Comparison of ENCODE assay signal across 21 cellular contexts in the genomic region with DNA sequence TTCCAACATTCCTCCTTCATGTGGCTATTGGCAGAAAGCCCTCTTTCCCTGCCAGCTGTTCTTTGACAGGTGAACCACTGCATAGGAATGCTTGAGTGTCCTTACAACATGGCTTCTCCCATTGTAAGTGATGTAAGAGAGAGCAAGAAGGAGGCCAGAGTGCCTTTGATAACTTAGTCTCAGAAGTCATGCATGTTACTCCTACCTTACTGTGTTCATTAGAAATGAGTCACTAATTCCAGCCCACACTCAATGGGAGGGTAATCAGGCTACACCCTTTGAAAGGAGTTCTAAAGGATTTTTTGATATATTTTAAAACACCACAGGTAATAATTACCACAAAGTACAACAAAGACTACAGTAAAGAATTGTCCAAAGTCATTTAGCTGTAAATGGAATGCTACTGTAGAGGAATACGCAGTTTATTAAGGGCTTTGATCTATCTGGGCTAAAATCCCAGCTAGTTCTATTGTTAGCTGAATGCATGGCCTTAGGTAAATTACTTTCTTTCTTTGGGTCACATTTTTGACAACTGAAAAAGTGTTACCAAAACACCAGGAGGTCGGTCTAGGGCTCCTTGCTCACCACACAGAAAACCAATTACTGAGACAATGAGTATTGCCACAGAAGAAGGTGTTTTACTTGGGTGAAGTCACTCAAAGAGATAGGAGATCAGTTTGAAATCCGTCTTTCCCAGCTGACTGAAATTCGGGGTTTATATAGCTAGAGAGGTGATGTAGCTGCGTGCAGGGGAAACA.
DNase-seq lines count a peak whose midpoint lies in the region; ATAC-seq and TF ChIP-seq lines count a peak whose summit lies in the region.
"Had no signal": no experiment of that assay in that cellular context is flagged by ENCODE, and none has a peak within 500 bp of the region (broad histone marks: within the 10 kb centered on the region; RNA-seq: fewer than 3 reads in every experiment).

No MANE protein-coding gene starts in this region.

- ATAC-seq in HCT116 (no peak), WTC11 (peak; percentile 43), GM19463 (IDR thresholded peaks at IDR 0.05; ENCODE audit: unreplicated experiment) (no peak)
- ATAC-seq in CD4-positive, alpha-beta T cell (ENCODE audit: poor library complexity): no peak
- ATAC-seq: GM23338, Panc1, Right ventricle myocardium inferior had no signal

- no peaks in the 10 kb centered on the region for H3K79me1 ChIP-seq in mesendoderm (ENCODE audit: low read length)

- no peak overlapping the region for H3K56ac ChIP-seq in mesendoderm (ENCODE audit: low read length)

- H4K5ac ChIP-seq in mesendoderm (ENCODE audit: low read length): no peak overlapping the region

- H3K4ac ChIP-seq in mesendoderm (ENCODE audit: low read depth, low read length): no peak overlapping the region

- H4K20me1 ChIP-seq in HCT116 (ENCODE audit: insufficient read depth): no peaks in the 10 kb centered on the region

- peaks cover 21% of the 10 kb centered on the region for H3K4me1 Mint-ChIP-seq in WTC11
- H3K4me1 Mint-ChIP-seq in activated CD4-positive, alpha-beta T cell treated with anti-CD3 and anti-CD28 coated beads, Interleukin-2, amount 10 ng/mL, durations not matched to agents 24 days and 14 days: no peaks in the 10 kb centered on the region
- H3K4me1 Mint-ChIP-seq in CD4-positive, alpha-beta T cell (ENCODE audit: low read depth): no peaks in the 10 kb centered on the region

- no peaks in the 10 kb centered on the region for H3K27me3 ChIP-seq in HCT116 (ENCODE audit: insufficient read depth, low read length)
- no peaks in the 10 kb centered on the region for H3K27me3 ChIP-seq in mesendoderm (ENCODE audit: insufficient read depth, low read length, poor library complexity)
- H3K27me3 ChIP-seq in CD4-positive, alpha-beta T cell (ENCODE audit: control insufficient read depth, insufficient read depth, low read length): no peaks in the 10 kb centered on the region

- H3K79me2 ChIP-seq in HCT116 (ENCODE audit: insufficient read depth, low read length): no peaks in the 10 kb centered on the region
- no peaks in the 10 kb centered on the region for H3K79me2 ChIP-seq in mesendoderm (ENCODE audit: control insufficient read depth, insufficient read depth, low read length)

- H3K27ac ChIP-seq in HCT116 (ENCODE audit: low read depth, low read length) (no peak overlapping the region), epithelial cell of prostate (peak overlapping the region; percentile 44), mesendoderm (ENCODE audit: low read depth, low read length) (no peak overlapping the region)
- no peak overlapping the region for H3K27ac ChIP-seq in CD4-positive, alpha-beta T cell (ENCODE audit: low read depth, low read length)
- H3K27ac ChIP-seq: SK-N-MC had no signal

- no peak for TF ChIP-seq POLR2A in HCT116 (IDR thresholded peaks at IDR 0.05; ENCODE audit: borderline replicate concordance, extremely low read depth, insufficient read depth, insufficient read length)

- DNase-seq in HCT116 (ENCODE audit: low read depth, low spot score) (peak; percentile 6), WTC11 (ENCODE audit: low spot score) (no peak), epithelial cell of prostate (ENCODE audit: low read depth, low spot score) (no peak), mesendoderm (peak; percentile 69), GM13977 (ENCODE audit: low spot score) (no peak)
- no peak for DNase-seq in activated CD4-positive, alpha-beta T cell treated with anti-CD3 and anti-CD28 coated beads, Interleukin-2, amount 10 ng/mL, durations not matched to agents 24 days and 14 days
- no peak for DNase-seq in CD4-positive, alpha-beta T cell
- DNase-seq: AML-193, Caco-2, DMS79, KBM-7, NCI-H1417 treated with DMSO at 0.1 percent for 48 hours, NCI-H1930, NCI-H2171 treated with DMSO at 0.1 percent for 48 hours, NCI-H446 treated with DMSO at 0.1 percent for 48 hours, NCI-H774 had no signal

- no peak overlapping the region for H3K4me3 Mint-ChIP-seq in WTC11
- H3K4me3 Mint-ChIP-seq in activated CD4-positive, alpha-beta T cell treated with anti-CD3 and anti-CD28 coated beads, Interleukin-2, amount 10 ng/mL, durations not matched to agents 24 days and 14 days: no peak overlapping the region
- no peak overlapping the region for H3K4me3 Mint-ChIP-seq in CD4-positive, alpha-beta T cell
- H3K4me3 Mint-ChIP-seq: GM23338 had no signal

- H3K9me3 Mint-ChIP-seq in WTC11: peaks cover 55% of the 10 kb centered on the region
- H3K9me3 Mint-ChIP-seq in activated CD4-positive, alpha-beta T cell treated with anti-CD3 and anti-CD28 coated beads, Interleukin-2, amount 10 ng/mL, durations not matched to agents 24 days and 14 days: no peaks in the 10 kb centered on the region
- H3K9me3 Mint-ChIP-seq in CD4-positive, alpha-beta T cell: peaks cover 6% of the 10 kb centered on the region

- no peaks in the 10 kb centered on the region for H3K27me3 Mint-ChIP-seq in WTC11 (ENCODE audit: low read depth)
- H3K27me3 Mint-ChIP-seq in activated CD4-positive, alpha-beta T cell treated with anti-CD3 and anti-CD28 coated beads, Interleukin-2, amount 10 ng/mL, durations not matched to agents 24 days and 14 days: no peaks in the 10 kb centered on the region
- no peaks in the 10 kb centered on the region for H3K27me3 Mint-ChIP-seq in CD4-positive, alpha-beta T cell

- H3K4me2 ChIP-seq in HCT116 (ENCODE audit: low read length) (no peak overlapping the region), mesendoderm (ENCODE audit: low read length) (no peak overlapping the region)
- H3K4me2 ChIP-seq: GM23338 had no signal

- H2BK15ac ChIP-seq in mesendoderm (replicated peaks; ENCODE audit: low read depth): no peak overlapping the region

- CTCF ChIA-PET in HCT116 (lab: Charles Lee): no interaction called here
- CTCF ChIA-PET in WTC11 (lab: Charles Lee): no interaction called here
- CTCF ChIA-PET in CD4-positive, alpha-beta T cell (lab: Charles Lee): no interaction called here

- no peak overlapping the region for H3K23ac ChIP-seq in mesendoderm (ENCODE audit: low read length)

- H3K9me3 ChIP-seq in HCT116 (ENCODE audit: control insufficient read depth in 1 of 2, insufficient read depth in 1 of 2, low read depth in 1 of 2, low read length in 2 of 2): no peaks in the 10 kb centered on the region
- no peaks in the 10 kb centered on the region for H3K9me3 ChIP-seq in CD4-positive, alpha-beta T cell (ENCODE audit: control insufficient read depth, low read length)
- H3K9me3 ChIP-seq: Caco-2 had no signal

- peaks cover 15% of the 10 kb centered on the region for H3K36me3 Mint-ChIP-seq in WTC11
- H3K36me3 Mint-ChIP-seq in activated CD4-positive, alpha-beta T cell treated with anti-CD3 and anti-CD28 coated beads, Interleukin-2, amount 10 ng/mL, durations not matched to agents 24 days and 14 days (ENCODE audit: low read depth): no peaks in the 10 kb centered on the region
- H3K36me3 Mint-ChIP-seq in CD4-positive, alpha-beta T cell (ENCODE audit: low read depth): no peaks in the 10 kb centered on the region

- H3K36me3 ChIP-seq in HCT116 (ENCODE audit: control insufficient read depth in 1 of 2, insufficient read depth in 2 of 2, low read length in 2 of 2) (no peaks in the 10 kb centered on the region), mesendoderm (ENCODE audit: control insufficient read depth, insufficient read depth, low read length) (no peaks in the 10 kb centered on the region)

- TF ChIP-seq RAD21 in HCT116 (IDR thresholded peaks at IDR 0.05; ENCODE audit: low read depth): no peak

- no peak overlapping the region for H3K9ac ChIP-seq in HCT116 (ENCODE audit: low read length)
- H3K9ac ChIP-seq in mesendoderm (ENCODE audit: low read length): no peak overlapping the region

- POLR2A ChIA-PET in HCT116 (lab: Charles Lee) (no interaction called here), WTC11 (lab: Charles Lee) (no interaction called here)
- POLR2A ChIA-PET in CD4-positive, alpha-beta T cell (lab: Charles Lee): no interaction called here

- intact Hi-C loops in HCT116 (cut with micrococcal nuclease): no loop called here
- intact Hi-C loops in activated CD4-positive, alpha-beta T cell treated with anti-CD3 and anti-CD28 coated beads, Interleukin-2, amount 10 ng/mL, durations not matched to agents 24 days and 14 days (cut with micrococcal nuclease): no loop called here
- intact Hi-C loops in CD4-positive, alpha-beta T cell (cut with DNase I, micrococcal nuclease): no loop called here

- no peak overlapping the region for H4K8ac ChIP-seq in mesendoderm (ENCODE audit: low read depth, low read length)

- no peak for TF ChIP-seq CTCF in HCT116 (IDR thresholded peaks at IDR 0.05 in 2 of 3, conservative IDR thresholded peaks at IDR 0.05 in 1 of 3; ENCODE audit: borderline replicate concordance in 1 of 3, insufficient read depth in 1 of 3, low read depth in 2 of 3, low read length in 2 of 3)
- no peak for TF ChIP-seq CTCF in WTC11 (IDR thresholded peaks at IDR 0.05)
- no peak for TF ChIP-seq CTCF in GM13977 (IDR thresholded peaks at IDR 0.05; ENCODE audit: extremely low read depth, insufficient read depth, missing control alignments)
- no peak for TF ChIP-seq CTCF in CD4-positive, alpha-beta T cell (IDR thresholded peaks at IDR 0.05)

- BruUV-seq in HCT116 (replicated peaks; lab: Mats Ljungman, UMichigan): no TSS peak

- no peak overlapping the region for H2AFZ ChIP-seq in HCT116 (ENCODE audit: low read depth, low read length, poor library complexity, severe bottlenecking)
- H2AFZ ChIP-seq: GM23338 had no signal

- H2BK120ac ChIP-seq in mesendoderm (ENCODE audit: low read depth, low read length): no peak overlapping the region

- no peaks in the 10 kb centered on the region for H3K9me2 ChIP-seq in HCT116 (ENCODE audit: insufficient read depth)

- in situ Hi-C loops in GM13977 (cut with MboI; ENCODE audit: low pct_unique_long_range_greater_than_20kb, low sequenced_read_pairs, unreplicated experiment): no loop called here

- H3K4me3 ChIP-seq in HCT116 (replicated peaks in 1 of 2; ENCODE audit: low read depth in 1 of 2, low read length in 2 of 2): no peak overlapping the region
- no peak overlapping the region for H3K4me3 ChIP-seq in mesendoderm (ENCODE audit: low read length)
- H3K4me3 ChIP-seq: GM23338, SK-N-MC had no signal

- H2AK5ac ChIP-seq in mesendoderm (ENCODE audit: low read length): no peak overlapping the region

- H3K27ac Mint-ChIP-seq in WTC11: no peak overlapping the region
- no peak overlapping the region for H3K27ac Mint-ChIP-seq in activated CD4-positive, alpha-beta T cell treated with anti-CD3 and anti-CD28 coated beads, Interleukin-2, amount 10 ng/mL, durations not matched to agents 24 days and 14 days
- no peak overlapping the region for H3K27ac Mint-ChIP-seq in CD4-positive, alpha-beta T cell
- H3K27ac Mint-ChIP-seq: GM23338 had no signal

- RAD21 ChIA-PET in HCT116 (lab: Charles Lee; ENCODE audit: low non-redundant PET in 1 of 2, low total read pairs in 2 of 2, uncharacterized antibody in 2 of 2, unreplicated experiment in 2 of 2): no interaction called here

- no peak overlapping the region for H3K18ac ChIP-seq in mesendoderm (ENCODE audit: low read length)

- no CpG with 5 or more reads among the region's 5 CpGs for WGBS in mesendoderm (ENCODE audit: extremely low coverage, insufficient coverage, low lambda C conversion rate)

- no peaks in the 10 kb centered on the region for H3K4me1 ChIP-seq in HCT116 (ENCODE audit: control insufficient read depth in 1 of 2, insufficient read depth in 2 of 2, low read length in 2 of 2)
- no peaks in the 10 kb centered on the region for H3K4me1 ChIP-seq in mesendoderm (ENCODE audit: control insufficient read depth, low read depth, low read length)
- H3K4me1 ChIP-seq: Caco-2 had no signal

- no peak overlapping the region for H2BK5ac ChIP-seq in mesendoderm (ENCODE audit: low read length)

Comparison
In these comparisons a context has a peak if more than half of its experiments do, and no peak if none do; other contexts are left out.
1. DNase-seq: peak in HCT116 (single experiment) and mesendoderm (single experiment); none in WTC11 (single experiment), epithelial cell of prostate (single experiment), GM13977 (single experiment), activated CD4-positive, alpha-beta T cell treated with anti-CD3 and anti-CD28 coated beads, Interleukin-2, amount 10 ng/mL, durations not matched to agents 24 days and 14 days (single experiment) and CD4-positive, alpha-beta T cell (0 of 10).